ENCODE assay signal across 13 cellular contexts in genomic region chr1:154750681-154751665, GRCh38.
A peak's percentile ranks its signal among the peaks of the same experiment; 100 is the strongest.
DNase-seq lines count a peak whose midpoint lies in the region; TF ChIP-seq lines count a peak whose summit lies in the region.
"Had no signal": no experiment of that assay in that cellular context is flagged by ENCODE, and none has a peak within 500 bp of the region (broad histone marks: within the 10 kb centered on the region; RNA-seq: fewer than 3 reads in every experiment).

No MANE protein-coding gene starts in this region.

- H3K27me3 ChIP-seq in BLaER1, result no peaks in the 10 kb centered on the region
- no peaks in the 10 kb centered on the region for H3K27me3 ChIP-seq in muscle layer of duodenum (ENCODE audit: low read depth, low read length)
- H3K27me3 ChIP-seq: breast epithelium had no signal

- no peak overlapping the region; the same call in 1 of the 2 replicates for H3K27ac ChIP-seq in BLaER1
- H3K27ac ChIP-seq in OCI-LY7 (ENCODE audit: low read depth, low read length, poor library complexity, severe bottlenecking), result no peak overlapping the region
- H3K27ac ChIP-seq in muscle layer of duodenum (ENCODE audit: low read length), result peak overlapping the region; percentile 14
- H3K27ac ChIP-seq: suprapubic skin had no signal

- H3K4me3 ChIP-seq in BLaER1, result no peak overlapping the region
- no peak overlapping the region for H3K4me3 ChIP-seq in OCI-LY7 (ENCODE audit: low read depth, low read length, poor library complexity, severe bottlenecking)
- H3K4me3 ChIP-seq in muscle layer of duodenum (ENCODE audit: low read depth in 1 of 2, low read length in 2 of 2), result no peak overlapping the region
- H3K4me3 ChIP-seq: breast epithelium, suprapubic skin had no signal

- no peak overlapping the region for H2AFZ ChIP-seq in OCI-LY7 (ENCODE audit: low read length)

- POLR2A ChIA-PET in OCI-LY7 (lab: Charles Lee), result no interaction called here

- no peak for TF ChIP-seq CTCF in OCI-LY7 (conservative IDR thresholded peaks at IDR 0.05; ENCODE audit: low read length)

- intact Hi-C loops in OCI-LY7 (cut with micrococcal nuclease; ENCODE audit: unreplicated experiment), result no loop called here

- H3K9ac ChIP-seq in BLaER1, result no peak overlapping the region

- CTCF ChIA-PET in OCI-LY7 (lab: Charles Lee; ENCODE audit: unreplicated experiment), result no interaction called here

- no peaks in the 10 kb centered on the region for H3K79me2 ChIP-seq in OCI-LY7 (ENCODE audit: insufficient read depth, low read depth, low read length)

- H3K9me3 ChIP-seq in BLaER1, result no peaks in the 10 kb centered on the region
- H3K9me3 ChIP-seq in OCI-LY7 (ENCODE audit: low read length), result no peaks in the 10 kb centered on the region
- H3K9me3 ChIP-seq in muscle layer of duodenum (ENCODE audit: control insufficient read depth in 1 of 2, low read length in 2 of 2), result no peaks in the 10 kb centered on the region
- H3K9me3 ChIP-seq: breast epithelium, suprapubic skin had no signal

- no TSS peak for BruUV-seq in OCI-LY7 (replicated peaks; lab: Mats Ljungman, UMichigan)

- H3K36me3 ChIP-seq in BLaER1 (no peaks in the 10 kb centered on the region), OCI-LY7 (ENCODE audit: insufficient read depth, low read length) (peaks cover 22% of the 10 kb centered on the region; the same call in 1 of the 2 replicates), muscle layer of duodenum (ENCODE audit: control insufficient read depth in 1 of 2, insufficient read depth in 2 of 2, low read length in 2 of 2) (peaks cover 0 to 4% of the 10 kb centered on the region in 2 donors)
- H3K36me3 ChIP-seq: breast epithelium, suprapubic skin had no signal

- H4K20me1 ChIP-seq in BLaER1 (no peaks in the 10 kb centered on the region), OCI-LY7 (ENCODE audit: insufficient read depth, low read length) (no peaks in the 10 kb centered on the region)

- H3K4me2 ChIP-seq in BLaER1, result peak overlapping the region; percentile 15; the same call in 1 of the 2 replicates
- H3K4me2 ChIP-seq in OCI-LY7 (ENCODE audit: low read length), result no peak overlapping the region

- no peaks in the 10 kb centered on the region for H3K9me2 ChIP-seq in OCI-LY7 (ENCODE audit: insufficient read depth, low read length)

- H3K4me1 ChIP-seq in BLaER1 (peaks cover 53% of the 10 kb centered on the region), OCI-LY7 (ENCODE audit: insufficient read depth, low read length, poor library complexity, severe bottlenecking) (no peaks in the 10 kb centered on the region), muscle layer of duodenum (ENCODE audit: control insufficient read depth in 1 of 2, insufficient read depth in 2 of 2, low read length in 2 of 2) (peaks cover 8 to 43% of the 10 kb centered on the region in 2 donors)
- H3K4me1 ChIP-seq: breast epithelium had no signal

- DNase-seq in DMS 273 (lab: John Stamatoyannopoulos, UW; ENCODE audit: unreplicated experiment) (peak; percentile 90), OCI-LY7 (ENCODE audit: low spot score) (peak; percentile 9), NOMO-1 treated with DMSO at 0.1 percent for 48 hours (lab: John Stamatoyannopoulos, UW; ENCODE audit: unreplicated experiment) (no peak), Ammon's horn (ENCODE audit: low spot score) (no peak), NCI-H2227 treated with DMSO at 0.1 percent for 48 hours (lab: John Stamatoyannopoulos, UW) (no peak)
- DNase-seq: activated T-cell treated with anti-CD3 and anti-CD28 coated beads for 4 hours, KG1, kidney glomerular epithelial cell, nephron progenitor cell had no signal

Comparison
In these comparisons a context has a peak if more than half of its experiments do, and no peak if none do; other contexts are left out.
1. DNase-seq: peak in DMS 273 (single experiment) and OCI-LY7 (single experiment); none in NOMO-1 treated with DMSO at 0.1 percent for 48 hours (single experiment), Ammon's horn (single experiment) and NCI-H2227 treated with DMSO at 0.1 percent for 48 hours (single experiment).